8 cellular contexts compared by ENCODE assay signal in genomic region chr20:47317127-47317895, GRCh38. TPM values are rescaled to one million over a fixed set of nuclear protein-coding genes. Genes with fewer than 3 reads are reported as not detected.
A peak's percentile ranks its signal among the peaks of the same experiment; 100 is the strongest.
DNase-seq lines count a peak whose midpoint lies in the region; ATAC-seq and TF ChIP-seq lines count a peak whose summit lies in the region.

No MANE protein-coding gene starts in this region.

- TF ChIP-seq RAD21 in Ishikawa (IDR thresholded peaks at IDR 0.05; ENCODE audit: low read depth): no peak

- TF ChIP-seq CTCF in AG10803 (conservative IDR thresholded peaks at IDR 0.05; ENCODE audit: low read length): no peak
- no peak for TF ChIP-seq CTCF in activated B cell treated with CpG ODN at 0.5 μM for 24 hours (IDR thresholded peaks at IDR 0.05)
- peak; percentile 7 for TF ChIP-seq CTCF in cardiac fibroblast (IDR thresholded peaks at IDR 0.05; ENCODE audit: low read depth, low read length)

- TF ChIP-seq EP300 in Ishikawa (IDR thresholded peaks at IDR 0.05; ENCODE audit: borderline replicate concordance): no peak

- DNase-seq in AG10803 (ENCODE audit: low read depth): peak; percentile 98
- peak; percentile 18 for DNase-seq in activated B cell treated with CpG ODN at 0.5 μM for 24 hours
- peak; percentile 97 to 99 for DNase-seq in cardiac fibroblast (ENCODE audit: low read depth in 2 of 2)
- peak; percentile 98 for DNase-seq in kidney tubule cell (ENCODE audit: low spot score)
- peak; percentile 49 to 58 for DNase-seq in stimulated activated CD4-positive, alpha-beta T cell treated with anti-CD3 and anti-CD28 coated beads, Interleukin-1b, Interleukin-23, amount 100 ng/mL, for 4 hours (ENCODE audit: low read depth in 2 of 2)
- no peak for DNase-seq in cortex of kidney (lab: John Stamatoyannopoulos, UW)

- H3K27ac Mint-ChIP-seq in activated B cell treated with CpG ODN at 0.5 μM for 24 hours: peak overlapping the region; percentile 84

- POLR2A ChIA-PET in activated B cell treated with CpG ODN at 0.5 μM for 24 hours (lab: Charles Lee): interaction anchor here (0.7 to 2.4 kb wide), 5 partner anchors 9 to 312 kb away, joined by 3 to 7 read pairs (median 4); partner anchors contain the start of gene ZMYND8

- intact Hi-C loops in activated B cell treated with CpG ODN at 0.5 μM for 24 hours (cut with micrococcal nuclease): no loop called here

- H3K27me3 Mint-ChIP-seq in activated B cell treated with CpG ODN at 0.5 μM for 24 hours: no peaks in the 10 kb centered on the region

- H3K36me3 Mint-ChIP-seq in activated B cell treated with CpG ODN at 0.5 μM for 24 hours (ENCODE audit: low read depth): peaks cover 15% of the 10 kb centered on the region

- CTCF ChIA-PET in activated B cell treated with CpG ODN at 0.5 μM for 24 hours (lab: Charles Lee): interaction anchor here (5.3 kb wide), 1 partner anchor 66 kb away, joined by 27 read pairs; no protein-coding TSS in a partner anchor

- no peak overlapping the region for H3K4me3 ChIP-seq in AG10803 (ENCODE audit: low read length)
- H3K4me3 ChIP-seq in cardiac fibroblast (replicated peaks in 1 of 2; ENCODE audit: low read depth in 2 of 2, low read length in 2 of 2): peak overlapping the region in 1 of 2 donors; percentile 45

- peaks cover 63% of the 10 kb centered on the region for H3K4me1 Mint-ChIP-seq in activated B cell treated with CpG ODN at 0.5 μM for 24 hours

- ATAC-seq in activated B cell treated with CpG ODN at 0.5 μM for 24 hours (ENCODE audit: low read depth): peak; percentile 70
- ATAC-seq in GM21447 (IDR thresholded peaks at IDR 0.05; ENCODE audit: unreplicated experiment): no peak

- H3K4me3 Mint-ChIP-seq in activated B cell treated with CpG ODN at 0.5 μM for 24 hours: peak overlapping the region; percentile 50

- no peaks in the 10 kb centered on the region for H3K9me3 Mint-ChIP-seq in activated B cell treated with CpG ODN at 0.5 μM for 24 hours

TF ChIP-seq in Ishikawa, 13 proteins besides CTCF, POLR2A, EP300 and RAD21:
- no peak for TF ChIP-seq CREB1 (IDR thresholded peaks at IDR 0.05; ENCODE audit: low read depth)
- no peak for TF ChIP-seq FOXM1 (IDR thresholded peaks at IDR 0.05; ENCODE audit: borderline replicate concordance, low read depth)
- peak; percentile 82 for TF ChIP-seq MAX (IDR thresholded peaks at IDR 0.05)
- peak; percentile 7; the same call in 1 of the 2 replicates for TF ChIP-seq TEAD4 (IDR thresholded peaks at IDR 0.05)
- TF ChIP-seq CEBPB (IDR thresholded peaks at IDR 0.05): no peak
- TF ChIP-seq EGR1 (IDR thresholded peaks at IDR 0.05): no peak
- no peak for TF ChIP-seq YY1 (IDR thresholded peaks at IDR 0.05; ENCODE audit: low read depth)
- no peak for TF ChIP-seq ZBTB7A (IDR thresholded peaks at IDR 0.05; ENCODE audit: low read depth)
- peak; percentile 10; the same call in 1 of the 2 replicates for TF ChIP-seq TCF12 (IDR thresholded peaks at IDR 0.05; ENCODE audit: low read depth)
- TF ChIP-seq USF1 (IDR thresholded peaks at IDR 0.05): no peak; the same call in 1 of the 2 replicates
- no peak for TF ChIP-seq REST (IDR thresholded peaks at IDR 0.05; ENCODE audit: low read depth)
- no peak for TF ChIP-seq NFIC (IDR thresholded peaks at IDR 0.05)
- no peak for TF ChIP-seq TAF1 (IDR thresholded peaks at IDR 0.05; ENCODE audit: low read depth)

RNA-seq across cellular contexts. Expression of gene ZMYND8, which starts 39.2 kb away (rescaled TPM):
- 42.6 and 44.7 TPM in 2 replicates for total RNA-seq in activated B cell treated with CpG ODN at 0.5 μM for 24 hours
